In the genomic region with DNA sequence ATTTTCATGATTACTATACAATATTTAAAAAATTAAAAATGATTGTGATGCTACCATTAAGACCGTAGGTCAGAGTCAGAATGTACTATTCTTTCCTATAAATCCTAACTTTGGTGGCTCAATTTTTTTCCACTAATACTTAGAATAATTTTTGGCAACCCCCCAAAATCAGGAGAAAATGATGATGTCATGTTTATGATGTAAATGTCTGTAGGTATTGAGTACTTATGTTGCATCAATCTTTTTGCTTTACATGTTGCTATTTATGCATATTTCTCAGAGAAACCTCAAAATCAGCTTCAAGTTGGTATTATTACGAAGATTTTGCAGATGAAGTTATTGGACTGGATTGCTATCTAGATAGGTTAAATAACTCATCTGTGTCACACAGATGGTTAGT, we compare ENCODE assay signal across 1 cellular context.
TF ChIP-seq lines count a peak whose summit lies in the region.

No MANE protein-coding gene starts in this region.

TF ChIP-seq in HEK293, 187 proteins besides CTCF, POLR2A, EP300 and RAD21 (continued from another document):
- TF ChIP-seq ZNF518A (tag by site-specific recombination; conservative IDR thresholded peaks at IDR 0.05; ENCODE audit: low read depth), result no peak
- TF ChIP-seq ZNF416 (tag by site-specific recombination; IDR thresholded peaks at IDR 0.05), result no peak
- no peak for TF ChIP-seq ZNF138 (tag by site-specific recombination; IDR thresholded peaks at IDR 0.05; ENCODE audit: borderline replicate concordance)
- no peak for TF ChIP-seq BCL11B (tag by site-specific recombination; IDR thresholded peaks at IDR 0.05; ENCODE audit: low read depth)
TF ChIP-seq in HEK293: peak in this region for 3.
